Comparison of ENCODE assay signal across 14 cellular contexts in the genomic region with DNA sequence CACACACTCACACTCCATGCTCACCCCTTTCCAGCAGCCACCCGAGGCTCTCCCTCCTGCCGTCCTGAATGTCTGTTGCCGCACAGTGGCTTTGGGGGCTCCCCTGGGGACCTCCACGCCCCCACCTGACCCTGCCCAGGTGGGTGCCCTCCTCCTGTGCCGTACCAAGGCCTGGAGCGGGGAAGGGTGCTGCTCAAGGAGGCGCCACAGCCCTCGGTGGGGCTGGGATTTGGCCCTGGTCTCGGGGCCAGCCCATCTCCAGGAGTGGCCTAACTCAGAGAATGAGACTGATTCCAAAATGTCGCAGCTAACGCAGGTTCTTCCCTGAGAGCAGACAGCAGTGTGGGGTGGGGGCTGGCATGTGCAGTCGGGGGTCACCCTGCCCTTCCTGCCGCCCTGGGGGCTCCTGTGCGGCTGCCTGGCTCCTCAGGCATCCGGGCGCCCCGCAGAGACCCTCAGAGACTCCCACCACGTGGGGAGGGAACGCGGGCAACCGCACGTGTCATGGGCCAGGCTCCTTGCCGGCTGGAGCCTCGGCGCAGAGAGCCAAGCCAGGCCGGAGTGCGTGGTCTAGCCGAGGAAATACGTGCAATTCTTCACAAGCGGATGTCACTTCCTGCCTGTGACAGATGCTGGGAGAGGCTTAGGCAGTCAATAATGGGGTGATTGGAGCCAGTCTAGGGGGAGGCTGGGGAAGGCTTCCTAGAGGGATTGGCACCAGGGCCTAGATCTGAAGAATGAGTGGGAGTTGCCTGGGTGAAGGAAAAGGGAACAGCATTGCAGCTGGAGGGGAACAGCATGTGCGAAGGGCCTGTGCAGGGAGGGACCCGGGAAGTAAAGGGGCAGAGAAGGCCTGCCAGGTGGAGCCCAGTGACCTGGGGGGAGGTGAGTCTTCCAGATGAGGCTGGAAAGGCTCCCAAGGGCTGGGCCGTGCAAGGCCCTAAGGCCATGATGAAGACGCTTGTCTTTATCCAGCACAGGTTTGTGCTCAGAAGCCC. TPM values are rescaled to one million over a fixed set of nuclear protein-coding genes. Genes with fewer than 3 reads are reported as not detected.
A peak's percentile ranks its signal among the peaks of the same experiment; 100 is the strongest.
DNase-seq lines count a peak whose midpoint lies in the region; ATAC-seq and TF ChIP-seq lines count a peak whose summit lies in the region.
"Had no signal": no experiment of that assay in that cellular context is flagged by ENCODE, and none has a peak within 500 bp of the region (broad histone marks: within the 10 kb centered on the region; RNA-seq: fewer than 3 reads in every experiment).

No MANE protein-coding gene starts in this region.

- H3K36me3 ChIP-seq in SK-N-SH (replicated peaks in 1 of 2; ENCODE audit: control insufficient read depth in 1 of 2, insufficient read depth in 2 of 2, low read length in 1 of 2) (no peaks in the 10 kb centered on the region), neural progenitor cell (no peaks in the 10 kb centered on the region), stomach (no peaks in the 10 kb centered on the region)
- H3K36me3 ChIP-seq: HAP-1 had no signal

- H3K9me3 ChIP-seq in SK-N-SH (no peaks in the 10 kb centered on the region), neural progenitor cell (ENCODE audit: low read depth) (no peaks in the 10 kb centered on the region), stomach (no peaks in the 10 kb centered on the region)
- H3K9me3 ChIP-seq: HAP-1 had no signal

- peaks cover 38% of the 10 kb centered on the region for H3K4me1 Mint-ChIP-seq in neural progenitor cell

- H3K36me3 Mint-ChIP-seq in neural progenitor cell = no peaks in the 10 kb centered on the region

- H2AFZ ChIP-seq in SK-N-SH (ENCODE audit: low read depth) (no peak overlapping the region), neural progenitor cell (replicated peaks) (no peak overlapping the region)
- H2AFZ ChIP-seq: PC-9 had no signal

- peak; percentile 89 for DNase-seq in EL
- DNase-seq in SK-N-SH = no peak
- DNase-seq in fibroblast of mammary gland (ENCODE audit: low read depth) = peak; percentile 81
- no peak for DNase-seq in neural progenitor cell (ENCODE audit: low spot score)
- no peak for DNase-seq in NAMALWA (ENCODE audit: low spot score)
- no peak for DNase-seq in stomach
- no peak for DNase-seq in superior temporal gyrus (ENCODE audit: extremely low spot score)
- DNase-seq: activated gamma-delta T cell; CD8-positive, alpha-beta memory T cell; NCI-H2171; PC-9 had no signal

- peak overlapping the region; percentile 46 for H3K27ac Mint-ChIP-seq in neural progenitor cell

- TF ChIP-seq EP300 in SK-N-SH (IDR thresholded peaks at IDR 0.05; ENCODE audit: borderline replicate concordance in 1 of 2, low read depth in 1 of 2, low read length in 1 of 2) = no peak
- TF ChIP-seq EP300 in stomach (IDR thresholded peaks at IDR 0.05) = no peak

- no peak for TF ChIP-seq RAD21 in SK-N-SH (IDR thresholded peaks at IDR 0.05; ENCODE audit: low read length)

- H3K27me3 ChIP-seq in SK-N-SH (ENCODE audit: insufficient read depth) = no peaks in the 10 kb centered on the region
- no peaks in the 10 kb centered on the region for H3K27me3 ChIP-seq in neural progenitor cell
- H3K27me3 ChIP-seq in stomach = no peaks in the 10 kb centered on the region

- CTCF ChIA-PET in SK-N-SH (lab: Yijun Ruan, JAX) = no interaction called here

- TF ChIP-seq CTCF in SK-N-SH (IDR thresholded peaks at IDR 0.05) (no peak), fibroblast of mammary gland (conservative IDR thresholded peaks at IDR 0.05; ENCODE audit: control insufficient read depth, insufficient read depth, low read depth, low read length) (no peak), neural progenitor cell (IDR thresholded peaks at IDR 0.05) (no peak), stomach (IDR thresholded peaks at IDR 0.05) (no peak)

- ATAC-seq in HG03469 (IDR thresholded peaks at IDR 0.05; ENCODE audit: unreplicated experiment) = no peak
- ATAC-seq: WTC11 had no signal

- 82% methylated on average over 18 of the region's 34 CpGs for WGBS in SK-N-SH (ENCODE audit: low lambda C conversion rate)
- WGBS in stomach, 5 donors = 70 to 84% (median 79%) methylated on average over 30 to 34 of the region's 34 CpGs

- H3K4me2 ChIP-seq in SK-N-SH (no peak overlapping the region), neural progenitor cell (no peak overlapping the region)
- H3K4me2 ChIP-seq: PC-9 had no signal

- H3K9me2 ChIP-seq in SK-N-SH = no peaks in the 10 kb centered on the region

- no peak overlapping the region for H3K4me3 ChIP-seq in SK-N-SH (ENCODE audit: low read depth in 2 of 2, low read length in 1 of 2)
- peak overlapping the region; percentile 7 for H3K4me3 ChIP-seq in fibroblast of mammary gland (ENCODE audit: control insufficient read depth, low read depth, low read length)
- H3K4me3 ChIP-seq in neural progenitor cell = no peak overlapping the region
- H3K4me3 ChIP-seq in stomach = no peak overlapping the region
- H3K4me3 ChIP-seq: HAP-1, PC-9 had no signal

- H3K9ac ChIP-seq in SK-N-SH (no peak overlapping the region), neural progenitor cell (no peak overlapping the region)

- H3K27me3 Mint-ChIP-seq in neural progenitor cell (ENCODE audit: insufficient read depth, low read depth) = peaks cover 16% of the 10 kb centered on the region

- no peaks in the 10 kb centered on the region; a peak in 1 of 4 replicates for H3K4me1 ChIP-seq in SK-N-SH (ENCODE audit: control insufficient read depth in 1 of 2, insufficient read depth in 2 of 2, low read depth in 1 of 2, low read length in 1 of 2)
- peaks cover 5% of the 10 kb centered on the region for H3K4me1 ChIP-seq in neural progenitor cell
- peaks cover 0 to 7% (median 1%) of the 10 kb centered on the region in 4 donors for H3K4me1 ChIP-seq in stomach
- H3K4me1 ChIP-seq: HAP-1 had no signal

- H3K9me3 Mint-ChIP-seq in neural progenitor cell = peaks cover 7% of the 10 kb centered on the region
- H3K9me3 Mint-ChIP-seq: CD8-positive, alpha-beta memory T cell had no signal

- peak overlapping the region; percentile 38 for H3K4me3 Mint-ChIP-seq in neural progenitor cell
- H3K4me3 Mint-ChIP-seq: WTC11 had no signal

- H3K79me2 ChIP-seq in SK-N-SH (ENCODE audit: insufficient read depth) = no peaks in the 10 kb centered on the region
- H3K79me2 ChIP-seq in neural progenitor cell (ENCODE audit: low read depth) = no peaks in the 10 kb centered on the region

- H4K20me1 ChIP-seq in SK-N-SH (ENCODE audit: insufficient read depth) = no peaks in the 10 kb centered on the region
- H4K20me1 ChIP-seq in neural progenitor cell (ENCODE audit: low read depth) = no peaks in the 10 kb centered on the region

- TF ChIP-seq POLR2A in stomach (IDR thresholded peaks at IDR 0.05) = no peak

- H3F3A ChIP-seq in SK-N-SH (replicated peaks; ENCODE audit: insufficient read depth) = peaks cover 5% of the 10 kb centered on the region
- no peaks in the 10 kb centered on the region for H3F3A ChIP-seq in neural progenitor cell (ENCODE audit: low read depth)

- POLR2A ChIA-PET in SK-N-SH (lab: Yijun Ruan, JAX) = interaction anchor here (0.6 kb wide), 1 partner anchor 90 kb away, joined by 3 read pairs; no protein-coding TSS in a partner anchor

- intact Hi-C loops in stomach (cut with DNase I; ENCODE audit: low total_unique reads) = no loop called here

- H3K27ac ChIP-seq in SK-N-SH (ENCODE audit: low read depth in 2 of 2, low read length in 1 of 2) (no peak overlapping the region), neural progenitor cell (no peak overlapping the region), stomach (peak overlapping the region in 1 of 5 donors; percentile 35)
- H3K27ac ChIP-seq: PC-9 had no signal

TF ChIP-seq in SK-N-SH, 30 proteins besides CTCF, POLR2A, EP300 and RAD21:
- TF ChIP-seq SMC3 (IDR thresholded peaks at IDR 0.05; ENCODE audit: low read depth, low read length) = no peak
- TF ChIP-seq FOXM1 (IDR thresholded peaks at IDR 0.05; ENCODE audit: low read depth) = no peak
- no peak for TF ChIP-seq YY1 (IDR thresholded peaks at IDR 0.05; ENCODE audit: low read depth)
- no peak for TF ChIP-seq POLR2AphosphoS5 (IDR thresholded peaks at IDR 0.05; ENCODE audit: low read depth, low read length)
- TF ChIP-seq, protein P1, sequence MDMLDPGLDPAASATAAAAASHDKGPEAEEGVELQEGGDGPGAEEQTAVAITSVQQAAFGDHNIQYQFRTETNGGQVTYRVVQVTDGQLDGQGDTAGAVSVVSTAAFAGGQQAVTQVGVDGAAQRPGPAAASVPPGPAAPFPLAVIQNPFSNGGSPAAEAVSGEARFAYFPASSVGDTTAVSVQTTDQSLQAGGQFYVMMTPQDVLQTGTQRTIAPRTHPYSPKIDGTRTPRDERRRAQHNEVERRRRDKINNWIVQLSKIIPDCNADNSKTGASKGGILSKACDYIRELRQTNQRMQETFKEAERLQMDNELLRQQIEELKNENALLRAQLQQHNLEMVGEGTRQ (IDR thresholded peaks at IDR 0.05; ENCODE audit: borderline replicate concordance, low read depth, low read length) = no peak
- TF ChIP-seq, protein P2, sequence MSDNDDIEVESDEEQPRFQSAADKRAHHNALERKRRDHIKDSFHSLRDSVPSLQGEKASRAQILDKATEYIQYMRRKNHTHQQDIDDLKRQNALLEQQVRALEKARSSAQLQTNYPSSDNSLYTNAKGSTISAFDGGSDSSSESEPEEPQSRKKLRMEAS (IDR thresholded peaks at IDR 0.05; ENCODE audit: low read depth) = peak; percentile 24; the same call in 1 of the 2 replicates

RNA-seq across cellular contexts. Expression of gene C9orf50, which starts 44.1 kb away (rescaled TPM):
- polyA plus RNA-seq in SK-N-SH (2012; rRNA removed) (0.24 and 0.30 TPM in 2 replicates), stomach (under 1 TPM in 1 of 3 donors, not detected in 2; 0.13 TPM)
- polyA plus RNA-seq in SK-N-SH (2012; cell fraction: cytosol; rRNA removed) = 0.17 and 0.34 TPM in 2 replicates
- polyA plus RNA-seq in SK-N-SH (2012; cell fraction: nucleus; rRNA removed) = 1.0 and 1.2 TPM in 2 replicates
- total RNA-seq in neural progenitor cell (ENCODE audit: low replicate concordance) (not detected in 2 replicates), stomach (not detected)
- total RNA-seq: CD8-positive, alpha-beta memory T cell; PC-9 had no signal
- polyA plus RNA-seq: CD8-positive, alpha-beta memory T cell had no signal

RNA-seq across cellular contexts. Expression of gene NTMT1, which starts 49.1 kb away (rescaled TPM):
- polyA plus RNA-seq in SK-N-SH (2012; rRNA removed) (75.0 and 78.3 TPM in 2 replicates), stomach (10 to 100 TPM; 40.2 to 68.4 (median 45.8) TPM)
- 44.3 and 62.6 TPM in 2 replicates for polyA plus RNA-seq in SK-N-SH (2012; cell fraction: cytosol; rRNA removed)
- polyA plus RNA-seq in SK-N-SH (2012; cell fraction: nucleus; rRNA removed) = 44.8 and 47.5 TPM in 2 replicates
- total RNA-seq in neural progenitor cell (ENCODE audit: low replicate concordance) (22.2 and 29.8 TPM in 2 replicates), stomach (10 to 100 TPM in 4 of 5 donors, 1 to 10 TPM in 1; 1.7 to 29.8 (median 16.1) TPM)

Comparison
In these comparisons a context has a peak if more than half of its experiments do, and no peak if none do; other contexts are left out.
1. DNase-seq: peak in EL (single experiment) and fibroblast of mammary gland (single experiment); none in SK-N-SH (single experiment), neural progenitor cell (single experiment), NAMALWA (single experiment), stomach (single experiment) and superior temporal gyrus (single experiment).